Comparison of ENCODE assay signal across 21 cellular contexts in the genomic region with DNA sequence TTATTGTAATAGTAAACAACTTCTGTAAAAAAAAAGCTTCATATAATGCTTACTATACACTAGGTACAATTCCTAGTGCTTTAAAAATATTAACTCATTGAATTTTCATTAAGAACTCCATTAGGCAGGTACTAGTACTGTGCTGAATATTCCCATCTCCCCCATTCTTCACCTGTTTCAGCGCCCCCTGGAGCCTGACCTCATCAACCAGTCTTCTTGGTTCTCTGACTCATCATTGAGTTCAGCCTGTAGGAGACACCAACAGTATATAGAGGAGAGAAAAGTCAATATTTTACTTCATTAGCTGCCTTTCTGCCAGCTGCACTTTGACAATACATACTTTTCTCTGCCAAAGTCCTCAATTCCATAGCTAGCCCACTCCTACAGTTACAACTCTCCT.
DNase-seq lines count a peak whose midpoint lies in the region; ATAC-seq and TF ChIP-seq lines count a peak whose summit lies in the region.
"Had no signal": no experiment of that assay in that cellular context is flagged by ENCODE, and none has a peak within 500 bp of the region (broad histone marks: within the 10 kb centered on the region; RNA-seq: fewer than 3 reads in every experiment).

No MANE protein-coding gene starts in this region.

- H3K4me1 Mint-ChIP-seq in activated CD8-positive, alpha-beta T cell treated with anti-CD3 and anti-CD28 coated beads for 36 hours (ENCODE audit: low read depth): no peaks in the 10 kb centered on the region
- H3K4me1 Mint-ChIP-seq in activated CD8-positive, alpha-beta T cell treated with anti-CD3 and anti-CD28 coated beads, Interleukin-2, amount 10 ng/mL, durations not matched to agents 7 days and 5 days (ENCODE audit: low read depth): no peaks in the 10 kb centered on the region
- no peaks in the 10 kb centered on the region for H3K4me1 Mint-ChIP-seq in endothelial cell (ENCODE audit: unreplicated experiment)
- no peaks in the 10 kb centered on the region for H3K4me1 Mint-ChIP-seq in activated T-helper 2 cell treated with anti-CD3 and anti-CD28 coated beads, Interferon-gamma antibody, Interleukin-2, Interleukin-4, amounts not matched to agents 10 μg/mL and 5 μg/mL and 100 μg/mL, durations not matched to agents 14 hours and 24 hours and 36 hours (ENCODE audit: low read depth)

- POLR2A ChIA-PET in activated CD8-positive, alpha-beta T cell treated with anti-CD3 and anti-CD28 coated beads for 36 hours (lab: Charles Lee): no interaction called here
- POLR2A ChIA-PET in activated CD8-positive, alpha-beta T cell treated with anti-CD3 and anti-CD28 coated beads, Interleukin-2, amount 10 ng/mL, durations not matched to agents 7 days and 5 days (lab: Charles Lee): no interaction called here

- no peak for ATAC-seq in activated CD8-positive, alpha-beta T cell treated with anti-CD3 and anti-CD28 coated beads for 36 hours
- no peak for ATAC-seq in activated CD8-positive, alpha-beta T cell treated with anti-CD3 and anti-CD28 coated beads, Interleukin-2, amount 10 ng/mL, durations not matched to agents 7 days and 5 days
- ATAC-seq: CD8-positive, alpha-beta T cell; Panc1 had no signal

- H3K36me3 ChIP-seq in Karpas-422 (ENCODE audit: insufficient read depth, low read length): no peaks in the 10 kb centered on the region
- H3K36me3 ChIP-seq in brain microvascular endothelial cell (replicated peaks): no peaks in the 10 kb centered on the region
- H3K36me3 ChIP-seq: esophagus squamous epithelium, MG63 had no signal

- in situ Hi-C loops in brain microvascular endothelial cell (cut with HindIII; ENCODE audit: low pct_ligation_motif_present, low sequenced_read_pairs): no loop called here

- no peaks in the 10 kb centered on the region for H3K79me2 ChIP-seq in Karpas-422 (ENCODE audit: low read length)
- H3K79me2 ChIP-seq: parathyroid adenoma had no signal

- H3K4me3 ChIP-seq in Karpas-422 (ENCODE audit: low read length) (no peak overlapping the region), retinal pigment epithelial cell (ENCODE audit: low read length) (no peak overlapping the region), brain microvascular endothelial cell (ENCODE audit: low read depth, low read length) (no peak overlapping the region)
- H3K4me3 ChIP-seq: esophagus squamous epithelium, MG63 had no signal

- no peak overlapping the region for H2AFZ ChIP-seq in Karpas-422 (ENCODE audit: low read length)
- H2AFZ ChIP-seq: parathyroid adenoma had no signal

- no peaks in the 10 kb centered on the region for H3K27me3 Mint-ChIP-seq in activated CD8-positive, alpha-beta T cell treated with anti-CD3 and anti-CD28 coated beads for 36 hours
- H3K27me3 Mint-ChIP-seq in activated CD8-positive, alpha-beta T cell treated with anti-CD3 and anti-CD28 coated beads, Interleukin-2, amount 10 ng/mL, durations not matched to agents 7 days and 5 days (ENCODE audit: low read depth): no peaks in the 10 kb centered on the region
- H3K27me3 Mint-ChIP-seq in endothelial cell (ENCODE audit: unreplicated experiment): no peaks in the 10 kb centered on the region
- H3K27me3 Mint-ChIP-seq in activated T-helper 2 cell treated with anti-CD3 and anti-CD28 coated beads, Interferon-gamma antibody, Interleukin-2, Interleukin-4, amounts not matched to agents 10 μg/mL and 5 μg/mL and 100 μg/mL, durations not matched to agents 14 hours and 24 hours and 36 hours (ENCODE audit: low read depth): no peaks in the 10 kb centered on the region

- no peak overlapping the region for H3K9ac ChIP-seq in Karpas-422 (ENCODE audit: low read length)
- H3K9ac ChIP-seq: parathyroid adenoma, SK-N-SH had no signal

- no peaks in the 10 kb centered on the region for H4K20me1 ChIP-seq in Karpas-422 (ENCODE audit: insufficient read depth, low read depth, low read length)

- intact Hi-C loops in activated CD8-positive, alpha-beta T cell treated with anti-CD3 and anti-CD28 coated beads for 36 hours (cut with micrococcal nuclease): no loop called here
- intact Hi-C loops in activated T-helper 2 cell treated with anti-CD3 and anti-CD28 coated beads, Interferon-gamma antibody, Interleukin-2, Interleukin-4, amounts not matched to agents 10 μg/mL and 5 μg/mL and 100 μg/mL, durations not matched to agents 14 hours and 24 hours and 36 hours (cut with micrococcal nuclease): no loop called here

- H3K9me2 ChIP-seq in Karpas-422 (replicated peaks; ENCODE audit: insufficient read depth, low read length): no peaks in the 10 kb centered on the region

- H3K27me3 ChIP-seq in Karpas-422 (ENCODE audit: low read length) (no peaks in the 10 kb centered on the region), brain microvascular endothelial cell (replicated peaks) (no peaks in the 10 kb centered on the region)
- H3K27me3 ChIP-seq: esophagus squamous epithelium, MG63 had no signal

- no peak overlapping the region for H3K4me2 ChIP-seq in Karpas-422 (ENCODE audit: low read depth, low read length, poor library complexity, severe bottlenecking)
- H3K4me2 ChIP-seq: SK-N-SH had no signal

- H3K27ac Mint-ChIP-seq in activated CD8-positive, alpha-beta T cell treated with anti-CD3 and anti-CD28 coated beads for 36 hours: no peak overlapping the region
- H3K27ac Mint-ChIP-seq in activated CD8-positive, alpha-beta T cell treated with anti-CD3 and anti-CD28 coated beads, Interleukin-2, amount 10 ng/mL, durations not matched to agents 7 days and 5 days: no peak overlapping the region
- H3K27ac Mint-ChIP-seq in endothelial cell (ENCODE audit: unreplicated experiment): no peak overlapping the region
- no peak overlapping the region for H3K27ac Mint-ChIP-seq in activated T-helper 2 cell treated with anti-CD3 and anti-CD28 coated beads, Interferon-gamma antibody, Interleukin-2, Interleukin-4, amounts not matched to agents 10 μg/mL and 5 μg/mL and 100 μg/mL, durations not matched to agents 14 hours and 24 hours and 36 hours
- H3K27ac Mint-ChIP-seq: CD8-positive, alpha-beta T cell had no signal

- H3K27ac ChIP-seq in Karpas-422 (ENCODE audit: low read length) (no peak overlapping the region), brain microvascular endothelial cell (no peak overlapping the region)
- H3K27ac ChIP-seq: esophagus squamous epithelium, parathyroid adenoma had no signal

- peaks cover 4% of the 10 kb centered on the region for H3K9me3 Mint-ChIP-seq in activated CD8-positive, alpha-beta T cell treated with anti-CD3 and anti-CD28 coated beads for 36 hours
- no peaks in the 10 kb centered on the region for H3K9me3 Mint-ChIP-seq in activated CD8-positive, alpha-beta T cell treated with anti-CD3 and anti-CD28 coated beads, Interleukin-2, amount 10 ng/mL, durations not matched to agents 7 days and 5 days (ENCODE audit: insufficient read depth)
- H3K9me3 Mint-ChIP-seq in endothelial cell (ENCODE audit: unreplicated experiment): no peaks in the 10 kb centered on the region
- H3K9me3 Mint-ChIP-seq in activated T-helper 2 cell treated with anti-CD3 and anti-CD28 coated beads, Interferon-gamma antibody, Interleukin-2, Interleukin-4, amounts not matched to agents 10 μg/mL and 5 μg/mL and 100 μg/mL, durations not matched to agents 14 hours and 24 hours and 36 hours: peaks cover 11% of the 10 kb centered on the region

- no peak for TF ChIP-seq CTCF in activated CD8-positive, alpha-beta T cell treated with anti-CD3 and anti-CD28 coated beads for 36 hours (IDR thresholded peaks at IDR 0.05)
- no peak for TF ChIP-seq CTCF in endothelial cell (IDR thresholded peaks at IDR 0.05; ENCODE audit: unreplicated experiment)
- TF ChIP-seq CTCF in retinal pigment epithelial cell (conservative IDR thresholded peaks at IDR 0.05; ENCODE audit: low read depth, low read length): peak; percentile 31
- no peak for TF ChIP-seq CTCF in brain microvascular endothelial cell (IDR thresholded peaks at IDR 0.05; ENCODE audit: low read depth, low read length, missing control alignments)

- no peaks in the 10 kb centered on the region for H3K36me3 Mint-ChIP-seq in activated CD8-positive, alpha-beta T cell treated with anti-CD3 and anti-CD28 coated beads for 36 hours (ENCODE audit: low read depth)
- no peaks in the 10 kb centered on the region for H3K36me3 Mint-ChIP-seq in activated CD8-positive, alpha-beta T cell treated with anti-CD3 and anti-CD28 coated beads, Interleukin-2, amount 10 ng/mL, durations not matched to agents 7 days and 5 days (ENCODE audit: low read depth)
- H3K36me3 Mint-ChIP-seq in endothelial cell (ENCODE audit: low read depth, unreplicated experiment): no peaks in the 10 kb centered on the region
- H3K36me3 Mint-ChIP-seq in activated T-helper 2 cell treated with anti-CD3 and anti-CD28 coated beads, Interferon-gamma antibody, Interleukin-2, Interleukin-4, amounts not matched to agents 10 μg/mL and 5 μg/mL and 100 μg/mL, durations not matched to agents 14 hours and 24 hours and 36 hours (ENCODE audit: low read depth): no peaks in the 10 kb centered on the region
- H3K36me3 Mint-ChIP-seq: CD8-positive, alpha-beta T cell had no signal

- H3K9me3 ChIP-seq in Karpas-422 (ENCODE audit: low read length): no peaks in the 10 kb centered on the region
- H3K9me3 ChIP-seq: esophagus squamous epithelium, MG63, SK-N-SH had no signal

- H3K4me1 ChIP-seq in Karpas-422 (ENCODE audit: low read length): no peaks in the 10 kb centered on the region
- H3K4me1 ChIP-seq: esophagus squamous epithelium, parathyroid adenoma had no signal

- CTCF ChIA-PET in activated CD8-positive, alpha-beta T cell treated with anti-CD3 and anti-CD28 coated beads for 36 hours (lab: Charles Lee): no interaction called here
- CTCF ChIA-PET in activated CD8-positive, alpha-beta T cell treated with anti-CD3 and anti-CD28 coated beads, Interleukin-2, amount 10 ng/mL, durations not matched to agents 7 days and 5 days (lab: Charles Lee): interaction anchor here (0.8 kb wide), 1 partner anchor 20 kb away, joined by 3 read pairs; no protein-coding TSS in a partner anchor

- peak; percentile 2 for DNase-seq in activated CD8-positive, alpha-beta T cell treated with anti-CD3 and anti-CD28 coated beads for 36 hours
- no peak for DNase-seq in activated CD8-positive, alpha-beta T cell treated with anti-CD3 and anti-CD28 coated beads, Interleukin-2, amount 10 ng/mL, durations not matched to agents 7 days and 5 days
- peak; percentile 60 for DNase-seq in Karpas-422
- peak; percentile 26 for DNase-seq in endothelial cell (ENCODE audit: low spot score)
- no peak for DNase-seq in retinal pigment epithelial cell (ENCODE audit: low read depth)
- DNase-seq in activated T-helper 2 cell treated with anti-CD3 and anti-CD28 coated beads, Interferon-gamma antibody, Interleukin-2, Interleukin-4, amounts not matched to agents 10 μg/mL and 5 μg/mL and 100 μg/mL, durations not matched to agents 14 hours and 24 hours and 36 hours (ENCODE audit: low spot score): no peak
- no peak for DNase-seq in brain microvascular endothelial cell
- DNase-seq in stimulated activated CD4-positive, alpha-beta T cell treated with anti-CD3 and anti-CD28 coated beads, Interleukin-2, amount 100 ng/mL, for 48 hours: no peak
- DNase-seq: activated CD4-positive, alpha-beta T cell treated with anti-CD3 and anti-CD28 coated beads for 1 hour; activated effector memory CD4-positive, alpha-beta T cell treated with anti-CD3 and anti-CD28 coated beads, Interleukin-2, amount 50 U/mL, for 16 hours; CD8-positive, alpha-beta T cell; central memory CD4-positive, alpha-beta T cell; esophagus squamous epithelium; mammary epithelial cell; MG63; NCI-H187; NCI-H510A; SK-N-SH; T-helper 9 cell had no signal

- no peak overlapping the region for H3K4me3 Mint-ChIP-seq in activated CD8-positive, alpha-beta T cell treated with anti-CD3 and anti-CD28 coated beads for 36 hours
- no peak overlapping the region for H3K4me3 Mint-ChIP-seq in activated CD8-positive, alpha-beta T cell treated with anti-CD3 and anti-CD28 coated beads, Interleukin-2, amount 10 ng/mL, durations not matched to agents 7 days and 5 days
- H3K4me3 Mint-ChIP-seq in endothelial cell (ENCODE audit: unreplicated experiment): no peak overlapping the region
- H3K4me3 Mint-ChIP-seq in activated T-helper 2 cell treated with anti-CD3 and anti-CD28 coated beads, Interferon-gamma antibody, Interleukin-2, Interleukin-4, amounts not matched to agents 10 μg/mL and 5 μg/mL and 100 μg/mL, durations not matched to agents 14 hours and 24 hours and 36 hours (ENCODE audit: low read depth): no peak overlapping the region
- H3K4me3 Mint-ChIP-seq: CD8-positive, alpha-beta T cell had no signal

Comparison
In these comparisons a context has a peak if more than half of its experiments do, and no peak if none do; other contexts are left out.
1. DNase-seq: peak in activated CD8-positive, alpha-beta T cell treated with anti-CD3 and anti-CD28 coated beads for 36 hours (single experiment), Karpas-422 (single experiment) and endothelial cell (single experiment); none in activated CD8-positive, alpha-beta T cell treated with anti-CD3 and anti-CD28 coated beads, Interleukin-2, amount 10 ng/mL, durations not matched to agents 7 days and 5 days (single experiment), retinal pigment epithelial cell (single experiment), activated T-helper 2 cell treated with anti-CD3 and anti-CD28 coated beads, Interferon-gamma antibody, Interleukin-2, Interleukin-4, amounts not matched to agents 10 μg/mL and 5 μg/mL and 100 μg/mL, durations not matched to agents 14 hours and 24 hours and 36 hours (single experiment), brain microvascular endothelial cell (single experiment) and stimulated activated CD4-positive, alpha-beta T cell treated with anti-CD3 and anti-CD28 coated beads, Interleukin-2, amount 100 ng/mL, for 48 hours (0 of 2).